1 cellular context compared by ENCODE assay signal in genomic region chr4:55345980-55346850, GRCh38.
TF ChIP-seq lines count a peak whose summit lies in the region.

SRD5A3 (plus strand) TSS chr4:55346242; CDS start chr4:55346337, 95 bp downstream.

TF ChIP-seq in HepG2, 621 proteins besides CTCF, POLR2A, EP300 and RAD21 (continued from another document and continues in another):
- TF ChIP-seq ZUFSP (CRISPR knock-in tag; IDR thresholded peaks at IDR 0.05; ENCODE audit: borderline replicate concordance) (no peak), KDM5B (CRISPR knock-in tag; IDR thresholded peaks at IDR 0.05; ENCODE audit: borderline replicate concordance) (peak; percentile 87; the same call in 1 of the 2 replicates), NFKB2 (CRISPR knock-in tag; IDR thresholded peaks at IDR 0.05; ENCODE audit: borderline replicate concordance) (peak; percentile 49; the same call in 1 of the 2 replicates), ZNF841 (CRISPR knock-in tag; IDR thresholded peaks at IDR 0.05; ENCODE audit: borderline replicate concordance) (0 out of 2 replicates have a peak, but pooled peaks have one; percentile 10), ZBED4 (CRISPR knock-in tag; IDR thresholded peaks at IDR 0.05; ENCODE audit: borderline replicate concordance) (peak; percentile 53; the same call in 1 of the 2 replicates), ZFX (CRISPR knock-in tag; IDR thresholded peaks at IDR 0.05; ENCODE audit: low read depth) (peak; percentile 94), SOX6 (IDR thresholded peaks at IDR 0.05) (no peak), SOX6 (CRISPR knock-in tag; IDR thresholded peaks at IDR 0.05) (peak; percentile 25; the same call in 1 of the 2 replicates), ISX (CRISPR knock-in tag; conservative IDR thresholded peaks at IDR 0.05) (0 out of 2 replicates have a peak, but pooled peaks have one; percentile 23), EEA1 (CRISPR knock-in tag; IDR thresholded peaks at IDR 0.05; ENCODE audit: borderline replicate concordance) (peak; percentile 80; the same call in 1 of the 2 replicates), SNAPC5 (CRISPR knock-in tag; IDR thresholded peaks at IDR 0.05; ENCODE audit: borderline replicate concordance) (peak; percentile 47; the same call in 1 of the 2 replicates), ZNF775 (CRISPR knock-in tag; IDR thresholded peaks at IDR 0.05; ENCODE audit: borderline replicate concordance) (no peak), ZNF451 (CRISPR knock-in tag; IDR thresholded peaks at IDR 0.05) (peak; percentile 77), MED13 (CRISPR knock-in tag; IDR thresholded peaks at IDR 0.05) (no peak), MYPOP (CRISPR knock-in tag; IDR thresholded peaks at IDR 0.05) (peak; percentile 97), ZNF740 (CRISPR knock-in tag; IDR thresholded peaks at IDR 0.05) (0 out of 2 replicates have a peak, but pooled peaks have one; percentile 40), ZFP62 (CRISPR knock-in tag; IDR thresholded peaks at IDR 0.05) (no peak), BHLHE40 (IDR thresholded peaks at IDR 0.05; ENCODE audit: low read length) (peak; percentile 49), ZNF570 (CRISPR knock-in tag; IDR thresholded peaks at IDR 0.05; ENCODE audit: borderline replicate concordance) (0 out of 2 replicates have a peak, but pooled peaks have one; percentile 53), ETV5 (CRISPR knock-in tag; IDR thresholded peaks at IDR 0.05; ENCODE audit: borderline replicate concordance) (peak; percentile 56; the same call in 1 of the 2 replicates), ARID2 (CRISPR knock-in tag; IDR thresholded peaks at IDR 0.05; ENCODE audit: borderline replicate concordance) (0 out of 2 replicates have a peak, but pooled peaks have one; percentile 24), ZNF850 (CRISPR knock-in tag; conservative IDR thresholded peaks at IDR 0.05) (0 out of 2 replicates have a peak, but pooled peaks have one; percentile 11), ZNF781 (CRISPR knock-in tag; IDR thresholded peaks at IDR 0.05; ENCODE audit: borderline replicate concordance, not compliant biosample characterization) (no peak), ZNF598 (CRISPR knock-in tag; IDR thresholded peaks at IDR 0.05; ENCODE audit: borderline replicate concordance) (no peak; the same call in 1 of the 2 replicates), FOXP1 (IDR thresholded peaks at IDR 0.05) (no peak), FOXP1 (CRISPR knock-in tag; IDR thresholded peaks at IDR 0.05) (no peak), ZNF407 (CRISPR knock-in tag; IDR thresholded peaks at IDR 0.05; ENCODE audit: not compliant biosample characterization) (peak; percentile 83), ATF6 (CRISPR knock-in tag; conservative IDR thresholded peaks at IDR 0.05) (no peak; the same call in 1 of the 2 replicates), ZNF24 (IDR thresholded peaks at IDR 0.05) (no peak), HNRNPK (IDR thresholded peaks at IDR 0.05; ENCODE audit: low read depth, low read length, poor library complexity, severe bottlenecking) (peak; percentile 51), THYN1 (CRISPR knock-in tag; IDR thresholded peaks at IDR 0.05; ENCODE audit: borderline replicate concordance, low read depth) (no peak), NCOA2 (CRISPR knock-in tag; IDR thresholded peaks at IDR 0.05) (peak; percentile 22; the same call in 1 of the 2 replicates), ZNF30 (CRISPR knock-in tag; IDR thresholded peaks at IDR 0.05) (no peak), RXRA (CRISPR knock-in tag; IDR thresholded peaks at IDR 0.05) (no peak; the same call in 1 of the 2 replicates), SMAD9 (CRISPR knock-in tag; IDR thresholded peaks at IDR 0.05) (no peak), SMYD3 (CRISPR knock-in tag; IDR thresholded peaks at IDR 0.05) (0 out of 2 replicates have a peak, but pooled peaks have one; percentile 49), DR1 (CRISPR knock-in tag; IDR thresholded peaks at IDR 0.05) (no peak; the same call in 1 of the 2 replicates), MAF1 (CRISPR knock-in tag; IDR thresholded peaks at IDR 0.05; ENCODE audit: borderline replicate concordance) (no peak), MIXL1 (CRISPR knock-in tag; IDR thresholded peaks at IDR 0.05) (no peak), ZNF343 (CRISPR knock-in tag; IDR thresholded peaks at IDR 0.05) (peak; percentile 67; the same call in 1 of the 2 replicates), HDAC1 (CRISPR knock-in tag; IDR thresholded peaks at IDR 0.05) (peak; percentile 52; the same call in 1 of the 2 replicates), NR2F1 (CRISPR knock-in tag; IDR thresholded peaks at IDR 0.05) (no peak), THRA (CRISPR knock-in tag; IDR thresholded peaks at IDR 0.05; ENCODE audit: borderline replicate concordance) (0 out of 2 replicates have a peak, but pooled peaks have one; percentile 15), PHF5A (CRISPR knock-in tag; IDR thresholded peaks at IDR 0.05; ENCODE audit: low read depth, unreplicated experiment) (no peak), ZNF776 (CRISPR knock-in tag; IDR thresholded peaks at IDR 0.05) (no peak; the same call in 1 of the 2 replicates), EED (CRISPR knock-in tag; IDR thresholded peaks at IDR 0.05) (peak; percentile 74), STAG1 (CRISPR knock-in tag; IDR thresholded peaks at IDR 0.05) (peak; percentile 73), ZBTB3 (CRISPR knock-in tag; IDR thresholded peaks at IDR 0.05; ENCODE audit: borderline replicate concordance, low read depth) (no peak)
